ENCODE assay signal across 8 cellular contexts in genomic region chr7:6271091-6271658, GRCh38. TPM values are rescaled to one million over a fixed set of nuclear protein-coding genes. Genes with fewer than 3 reads are reported as not detected.
DNase-seq lines count a peak whose midpoint lies in the region; ATAC-seq and TF ChIP-seq lines count a peak whose summit lies in the region.

No MANE protein-coding gene starts in this region.

- peaks cover 10 to 18% of the 10 kb centered on the region in 2 donors for H3K4me1 ChIP-seq in naive thymus-derived CD4-positive, alpha-beta T cell (ENCODE audit: control insufficient read depth in 2 of 2, insufficient read depth in 2 of 2, low read length in 2 of 2)
- peaks cover 16 to 28% of the 10 kb centered on the region in 2 donors for H3K4me1 ChIP-seq in thoracic aorta (ENCODE audit: control insufficient read depth in 1 of 2, low read depth in 2 of 2)

- CTCF ChIA-PET in naive thymus-derived CD4-positive, alpha-beta T cell (lab: Charles Lee), result interaction anchor here (0.5 to 1.1 kb wide), 5 partner anchors 13 to 1146 kb away, joined by 3 to 4 read pairs (median 3); no protein-coding TSS in a partner anchor

- POLR2A ChIA-PET in naive thymus-derived CD4-positive, alpha-beta T cell (lab: Charles Lee), result interaction anchor here (0.6 to 0.7 kb wide), 2 partner anchors 166 to 933 kb away, joined by 3 read pairs; no protein-coding TSS in a partner anchor

- no peaks in the 10 kb centered on the region for H3K9me3 ChIP-seq in naive thymus-derived CD4-positive, alpha-beta T cell (ENCODE audit: control insufficient read depth in 2 of 3, low read length in 3 of 3)
- no peaks in the 10 kb centered on the region for H3K9me3 ChIP-seq in thoracic aorta

- H3K4me3 ChIP-seq in GM12864 (ENCODE audit: low read depth, low read length) (peak overlapping the region; percentile 65; the same call in 1 of the 2 replicates), fibroblast of the aortic adventitia (ENCODE audit: low read depth, low read length) (peak overlapping the region; percentile 99), thoracic aorta (peak overlapping the region; percentile 87)
- peak overlapping the region; percentile 69 for H3K4me3 ChIP-seq in naive thymus-derived CD4-positive, alpha-beta T cell (ENCODE audit: low read length)

- peaks cover 10% of the 10 kb centered on the region for H3K27me3 Mint-ChIP-seq in activated T-helper 17 cell treated with anti-CD3 and anti-CD28 coated beads, Interleukin-2, amount 50 U/mL, for 72 hours
- peaks cover 0 to 73% (median 12%) of the 10 kb centered on the region in 5 donors for H3K27me3 Mint-ChIP-seq in naive thymus-derived CD4-positive, alpha-beta T cell

- ATAC-seq in activated T-helper 17 cell treated with anti-CD3 and anti-CD28 coated beads, Interleukin-2, amount 50 U/mL, for 72 hours (replicated peaks), result peak; percentile 62
- peak; percentile 74 for ATAC-seq in naive thymus-derived CD4-positive, alpha-beta T cell
- ATAC-seq in thoracic aorta (ENCODE audit: insufficient number of reproducible peaks, low FRiP score, low read depth), result peak; percentile 42
- no peak for ATAC-seq in HG02759 (IDR thresholded peaks at IDR 0.05; ENCODE audit: unreplicated experiment)

- H3K27ac ChIP-seq in naive thymus-derived CD4-positive, alpha-beta T cell (ENCODE audit: low read depth, low read length), result no peak overlapping the region
- H3K27ac ChIP-seq in thoracic aorta, result peak overlapping the region; percentile 60 to 66

- no peaks in the 10 kb centered on the region for H3K27me3 ChIP-seq in naive thymus-derived CD4-positive, alpha-beta T cell (ENCODE audit: control insufficient read depth in 2 of 2, insufficient read depth in 2 of 2, low read length in 2 of 2)
- no peaks in the 10 kb centered on the region for H3K27me3 ChIP-seq in thoracic aorta (replicated peaks; ENCODE audit: insufficient read depth)

- H3K36me3 ChIP-seq in naive thymus-derived CD4-positive, alpha-beta T cell (ENCODE audit: control insufficient read depth in 2 of 3, insufficient read depth in 3 of 3, low read length in 3 of 3), result no peaks in the 10 kb centered on the region
- H3K36me3 ChIP-seq in thoracic aorta, result no peaks in the 10 kb centered on the region

- H3K36me3 Mint-ChIP-seq in activated T-helper 17 cell treated with anti-CD3 and anti-CD28 coated beads, Interleukin-2, amount 50 U/mL, for 72 hours (ENCODE audit: low read depth), result no peaks in the 10 kb centered on the region
- no peaks in the 10 kb centered on the region for H3K36me3 Mint-ChIP-seq in naive thymus-derived CD4-positive, alpha-beta T cell

- H3K27ac Mint-ChIP-seq in activated T-helper 17 cell treated with anti-CD3 and anti-CD28 coated beads, Interleukin-2, amount 50 U/mL, for 72 hours, result peak overlapping the region; percentile 86
- peak overlapping the region in 7 of 9 donors; percentile 24 to 83 (median 38) for H3K27ac Mint-ChIP-seq in naive thymus-derived CD4-positive, alpha-beta T cell

- TF ChIP-seq CTCF in GM12864 (IDR thresholded peaks at IDR 0.05; ENCODE audit: low read depth, low read length, missing control alignments), result peak; percentile 27
- TF ChIP-seq CTCF in fibroblast of the aortic adventitia (IDR thresholded peaks at IDR 0.05; ENCODE audit: insufficient read depth, low read length), result peak; percentile 66
- TF ChIP-seq CTCF in thoracic aorta (IDR thresholded peaks at IDR 0.05), result peak; percentile 58

- H3K9me3 Mint-ChIP-seq in activated T-helper 17 cell treated with anti-CD3 and anti-CD28 coated beads, Interleukin-2, amount 50 U/mL, for 72 hours, result no peaks in the 10 kb centered on the region
- H3K9me3 Mint-ChIP-seq in naive thymus-derived CD4-positive, alpha-beta T cell, result peaks cover 0 to 3% (median 0%) of the 10 kb centered on the region in 11 donors

- intact Hi-C loops in naive thymus-derived CD4-positive, alpha-beta T cell (cut with micrococcal nuclease), result loop anchor here in 1 of 2 donors (5.0 kb wide), 3 partner anchors 109 to 1296 kb away; partner anchors contain the start of gene MIOS

- H3K4me1 Mint-ChIP-seq in activated T-helper 17 cell treated with anti-CD3 and anti-CD28 coated beads, Interleukin-2, amount 50 U/mL, for 72 hours, result peaks cover 28% of the 10 kb centered on the region
- peaks cover 15 to 30% (median 20%) of the 10 kb centered on the region in 7 donors for H3K4me1 Mint-ChIP-seq in naive thymus-derived CD4-positive, alpha-beta T cell

- peak; percentile 73 for DNase-seq in 8988T
- DNase-seq in GM12864 (ENCODE audit: low read depth), result no peak
- DNase-seq in NCI-H510A treated with DMSO at 0.1 percent for 48 hours (lab: John Stamatoyannopoulos, UW), result peak; percentile 21
- peak; percentile 58 for DNase-seq in fibroblast of the aortic adventitia (ENCODE audit: low read depth)
- peak in 8 of 9 donors; percentile 14 to 44 (median 30) for DNase-seq in naive thymus-derived CD4-positive, alpha-beta T cell
- peak; percentile 39 for DNase-seq in thoracic aorta (ENCODE audit: low spot score)

- peak overlapping the region; percentile 95 for H3K4me3 Mint-ChIP-seq in activated T-helper 17 cell treated with anti-CD3 and anti-CD28 coated beads, Interleukin-2, amount 50 U/mL, for 72 hours
- H3K4me3 Mint-ChIP-seq in naive thymus-derived CD4-positive, alpha-beta T cell, result peak overlapping the region; percentile 70 to 96 (median 92)

RNA-seq across cellular contexts. Expression of gene CYTH3, which starts 1.2 kb away (rescaled TPM):
- 1 to 10 TPM; 2.2 to 8.4 TPM for total RNA-seq in activated T-helper 17 cell treated with anti-CD3 and anti-CD28 coated beads, Interleukin-2, amount 50 U/mL, for 72 hours
- total RNA-seq in fibroblast of the aortic adventitia (ENCODE audit: low replicate concordance) (27.1 and 28.2 TPM in 2 replicates), thoracic aorta (10 to 100 TPM; 83.8 to 89.4 TPM)
- total RNA-seq in naive thymus-derived CD4-positive, alpha-beta T cell, result 1 to 10 TPM in 4 of 5 experiments, under 1 TPM in 1; 0.99 to 9.5 (median 3.6) TPM
- polyA plus RNA-seq in naive thymus-derived CD4-positive, alpha-beta T cell, result 1 to 10 TPM; 1.5 to 2.1 TPM
